In the genomic region with DNA sequence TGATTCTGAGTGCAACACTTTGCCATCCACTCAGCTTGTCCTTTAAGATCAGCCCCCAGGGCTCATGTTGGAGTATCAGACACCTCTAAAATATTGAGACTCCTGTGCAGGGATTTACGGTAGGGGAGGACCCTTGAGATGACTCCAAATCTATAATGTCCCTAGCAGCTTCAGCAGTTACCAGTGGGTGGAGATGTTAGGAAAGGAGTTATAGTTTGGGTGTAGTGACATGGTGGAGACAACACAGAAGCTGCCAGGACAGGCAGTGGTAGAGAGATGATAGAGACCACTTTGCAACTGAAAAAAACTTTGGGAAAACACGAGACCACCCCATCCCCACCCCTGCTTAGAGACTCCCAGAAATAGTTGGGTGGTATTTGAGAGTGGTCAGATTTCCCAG, we compare ENCODE assay signal across 17 cellular contexts. TPM values are rescaled to one million over a fixed set of nuclear protein-coding genes. Genes with fewer than 3 reads are reported as not detected.
DNase-seq lines count a peak whose midpoint lies in the region; ATAC-seq and TF ChIP-seq lines count a peak whose summit lies in the region.
"Had no signal": no experiment of that assay in that cellular context is flagged by ENCODE, and none has a peak within 500 bp of the region (broad histone marks: within the 10 kb centered on the region; RNA-seq: fewer than 3 reads in every experiment).

No MANE protein-coding gene starts in this region.

- H3K27ac ChIP-seq in DND-41 (ENCODE audit: low read length) = no peak overlapping the region
- H3K27ac ChIP-seq in IMR-90 (ENCODE audit: insufficient read depth, low read length) = no peak overlapping the region
- H3K27ac ChIP-seq in endodermal cell (ENCODE audit: low read depth, low read length) = no peak overlapping the region
- H3K27ac ChIP-seq: SJSA1 had no signal

- no peak overlapping the region for H3K56ac ChIP-seq in IMR-90 (ENCODE audit: extremely low read depth, insufficient read depth, low read length)

- H3K27me3 Mint-ChIP-seq in endodermal cell (ENCODE audit: insufficient read depth) = no peaks in the 10 kb centered on the region
- H3K27me3 Mint-ChIP-seq in osteocyte (ENCODE audit: unreplicated experiment) = no peaks in the 10 kb centered on the region

- no peak overlapping the region for H2AK9ac ChIP-seq in IMR-90 (replicated peaks; ENCODE audit: low read depth, low read length, poor library complexity)

- no peak overlapping the region for H3K23ac ChIP-seq in IMR-90 (ENCODE audit: low read depth, low read length)

- TF ChIP-seq CTCF in DND-41 (IDR thresholded peaks at IDR 0.05; ENCODE audit: borderline replicate concordance, extremely low read depth, low read length, poor library complexity, severe bottlenecking) = no peak
- TF ChIP-seq CTCF in IMR-90 (conservative IDR thresholded peaks at IDR 0.05; ENCODE audit: low read depth, low read length) = no peak
- peak; percentile 27 for TF ChIP-seq CTCF in endodermal cell (conservative IDR thresholded peaks at IDR 0.05)
- no peak for TF ChIP-seq CTCF in osteocyte (IDR thresholded peaks at IDR 0.05)

- H3K36me3 ChIP-seq in DND-41 (ENCODE audit: insufficient read depth, low read length) (no peaks in the 10 kb centered on the region), IMR-90 (ENCODE audit: control insufficient read depth, insufficient read depth, low read length) (no peaks in the 10 kb centered on the region), endodermal cell (ENCODE audit: control insufficient read depth, insufficient read depth, low read length) (no peaks in the 10 kb centered on the region)
- H3K36me3 ChIP-seq: SJSA1 had no signal

- no peak overlapping the region for H3K18ac ChIP-seq in IMR-90 (ENCODE audit: low read depth, low read length)

- H3K4me3 ChIP-seq in DND-41 (ENCODE audit: low read depth in 1 of 2, low read length in 2 of 2) = no peak overlapping the region
- H3K4me3 ChIP-seq in IMR-90 (ENCODE audit: insufficient read depth, low read depth, low read length) = no peak overlapping the region
- H3K4me3 ChIP-seq in endodermal cell (ENCODE audit: low read length) = no peak overlapping the region
- H3K4me3 ChIP-seq: GM23338, SJSA1 had no signal

- no peaks in the 10 kb centered on the region for H3K4me1 ChIP-seq in DND-41 (ENCODE audit: insufficient read depth, low read length)
- peaks cover 2% of the 10 kb centered on the region; the same call in 1 of the 2 replicates for H3K4me1 ChIP-seq in IMR-90 (ENCODE audit: control insufficient read depth, insufficient read depth, low read length)
- H3K4me1 ChIP-seq in endodermal cell (ENCODE audit: control insufficient read depth, insufficient read depth, low read length) = no peaks in the 10 kb centered on the region

- no peaks in the 10 kb centered on the region for H3K79me1 ChIP-seq in IMR-90 (ENCODE audit: low read depth in 1 of 2, low read length in 2 of 2)

- H3K4me3 Mint-ChIP-seq in endodermal cell = no peak overlapping the region
- no peak overlapping the region for H3K4me3 Mint-ChIP-seq in osteocyte (ENCODE audit: unreplicated experiment)
- H3K4me3 Mint-ChIP-seq: CD14-positive monocyte, GM23338 had no signal

- no peak overlapping the region for H3K4me2 ChIP-seq in DND-41 (ENCODE audit: insufficient read depth, low read length)
- no peak overlapping the region for H3K4me2 ChIP-seq in IMR-90 (ENCODE audit: low read depth, low read length)
- H3K4me2 ChIP-seq: GM23338 had no signal

- CTCF ChIA-PET in IMR-90 (lab: Yijun Ruan, JAX) = no interaction called here

- H3K9ac ChIP-seq in DND-41 (ENCODE audit: low read depth, low read length) (no peak overlapping the region), IMR-90 (ENCODE audit: low read depth, low read length) (no peak overlapping the region), endodermal cell (ENCODE audit: extremely low read depth, low read length, poor library complexity, severe bottlenecking) (no peak overlapping the region)

- no peak for TF ChIP-seq RAD21 in IMR-90 (IDR thresholded peaks at IDR 0.05; ENCODE audit: low read length)

- no peak overlapping the region; a peak in 1 of 4 replicates for H4K8ac ChIP-seq in IMR-90 (ENCODE audit: low read depth in 2 of 2, low read length in 2 of 2)

- H2AK5ac ChIP-seq in IMR-90 (ENCODE audit: low read depth, low read length) = no peak overlapping the region

- no peak for TF ChIP-seq POLR2A in IMR-90 (IDR thresholded peaks at IDR 0.05; ENCODE audit: low read depth, low read length)

- peak overlapping the region; percentile 51; the same call in 1 of the 3 replicates for H2BK15ac ChIP-seq in IMR-90 (ENCODE audit: low read depth, low read length)

- H3K9me3 Mint-ChIP-seq in endodermal cell = peaks cover 7% of the 10 kb centered on the region
- no peaks in the 10 kb centered on the region for H3K9me3 Mint-ChIP-seq in osteocyte (ENCODE audit: unreplicated experiment)

- H3K27ac Mint-ChIP-seq in endodermal cell = no peak overlapping the region
- no peak overlapping the region for H3K27ac Mint-ChIP-seq in osteocyte (ENCODE audit: unreplicated experiment)
- H3K27ac Mint-ChIP-seq: CD14-positive monocyte, GM23338 had no signal

- H2BK5ac ChIP-seq in IMR-90 (ENCODE audit: low read depth, low read length, poor library complexity, severe bottlenecking) = no peak overlapping the region

- H2BK120ac ChIP-seq in IMR-90 (ENCODE audit: low read depth, low read length) = peak overlapping the region; percentile 68

- 0 out of 2 replicates have a peak overlapping the region, but pooled peaks have one; percentile 23 for H4K91ac ChIP-seq in IMR-90 (ENCODE audit: insufficient read depth, low read depth, low read length)

- WGBS in IMR-90 (ENCODE audit: extremely low coverage in 2 of 2, insufficient read length in 1 of 2), 2 experiments = no CpG with 5 or more reads among the region's 2 CpGs
- 74 to 83% methylated on average over 1 of the region's 2 CpGs for WGBS in endodermal cell (ENCODE audit: insufficient coverage in 1 of 2, insufficient read length in 1 of 2), 2 experiments

- H4K5ac ChIP-seq in IMR-90 (ENCODE audit: low read depth, low read length) = no peak overlapping the region

- no peak for DNase-seq in DND-41
- DNase-seq in IMR-90 = no peak
- DNase-seq in endodermal cell = no peak
- DNase-seq in osteocyte (ENCODE audit: extremely low spot score, unreplicated experiment) = peak; percentile 23
- DNase-seq in SHP77 treated with DMSO at 0.1 percent for 48 hours (lab: John Stamatoyannopoulos, UW) = no peak
- DNase-seq: DMS 273 treated with DMSO at 0.1 percent for 48 hours, HCEC 1CT, KBM-7, MV-4-11, NCI-H187 treated with DMSO at 0.1 percent for 48 hours, NCI-H226, NCI-H82 had no signal

- ATAC-seq in DND-41 (ENCODE audit: insufficient read depth, low read depth) = 0 out of 3 replicates have a peak, but pooled peaks have one; percentile 33
- ATAC-seq in IMR-90 (ENCODE audit: low read depth) = no peak
- no peak for ATAC-seq in GM19395 (IDR thresholded peaks at IDR 0.05; ENCODE audit: unreplicated experiment)
- ATAC-seq in HG03095 (IDR thresholded peaks at IDR 0.05; ENCODE audit: unreplicated experiment) = no peak
- ATAC-seq: GM23338 had no signal

- POLR2A ChIA-PET in IMR-90 (lab: Charles Lee; ENCODE audit: unreplicated experiment) = no interaction called here

- no peaks in the 10 kb centered on the region for H3K9me1 ChIP-seq in IMR-90 (ENCODE audit: insufficient read depth, low read length)

- no TSS peak for BruUV-seq in IMR-90 (replicated peaks; lab: Mats Ljungman, UMichigan)

- in situ Hi-C loops in IMR-90 (cut with MboI; ENCODE audit: low sequenced_read_pairs) = no loop called here

- dilution Hi-C loops in IMR-90 (cut with HindIII; ENCODE audit: low sequenced_read_pairs, unreplicated experiment) = no loop called here

- H3K79me2 ChIP-seq in DND-41 (ENCODE audit: insufficient read depth, low read length) = no peaks in the 10 kb centered on the region

- no peaks in the 10 kb centered on the region for H4K20me1 ChIP-seq in DND-41 (ENCODE audit: insufficient read depth, low read length)
- no peaks in the 10 kb centered on the region for H4K20me1 ChIP-seq in IMR-90 (ENCODE audit: insufficient read depth, low read length)

- 0 out of 2 replicates have a peak overlapping the region, but pooled peaks have one; percentile 12 for H3K4ac ChIP-seq in IMR-90 (ENCODE audit: low read depth, low read length)

- H3K27me3 ChIP-seq in DND-41 (ENCODE audit: insufficient read depth, low read length, poor library complexity) (no peaks in the 10 kb centered on the region), IMR-90 (ENCODE audit: control insufficient read depth, insufficient read depth, low read length) (no peaks in the 10 kb centered on the region), endodermal cell (ENCODE audit: control insufficient read depth, insufficient read depth, low read length, poor library complexity, severe bottlenecking) (no peaks in the 10 kb centered on the region)
- H3K27me3 ChIP-seq: SJSA1 had no signal

- intact Hi-C loops in IMR-90 (cut with micrococcal nuclease) = no loop called here

- H2BK20ac ChIP-seq in IMR-90 (ENCODE audit: low read depth, low read length) = peak overlapping the region; percentile 81; the same call in 1 of the 2 replicates

- no peak overlapping the region for H3K14ac ChIP-seq in IMR-90 (replicated peaks; ENCODE audit: low read depth, low read length)

- no peaks in the 10 kb centered on the region for H3K36me3 Mint-ChIP-seq in endodermal cell (ENCODE audit: low read depth)
- no peaks in the 10 kb centered on the region for H3K36me3 Mint-ChIP-seq in osteocyte (ENCODE audit: unreplicated experiment)
- H3K36me3 Mint-ChIP-seq: CD14-positive monocyte had no signal

- no peaks in the 10 kb centered on the region for H3K9me3 ChIP-seq in DND-41 (ENCODE audit: insufficient read depth, low read length, severe bottlenecking)
- no peaks in the 10 kb centered on the region for H3K9me3 ChIP-seq in IMR-90 (ENCODE audit: control insufficient read depth, insufficient read depth, low read length)
- H3K9me3 ChIP-seq in endodermal cell (ENCODE audit: control insufficient read depth, low read length) = no peaks in the 10 kb centered on the region
- H3K9me3 ChIP-seq: SJSA1 had no signal

- H3K4me1 Mint-ChIP-seq in endodermal cell (no peaks in the 10 kb centered on the region), osteocyte (ENCODE audit: unreplicated experiment) (peaks cover 22% of the 10 kb centered on the region)
- H3K4me1 Mint-ChIP-seq: GM23338 had no signal

- no peak overlapping the region for H2AFZ ChIP-seq in DND-41 (ENCODE audit: low read depth, low read length)
- H2AFZ ChIP-seq in IMR-90 (replicated peaks; ENCODE audit: low read length, poor library complexity) = peak overlapping the region; percentile 35
- H2AFZ ChIP-seq: GM23338 had no signal

TF ChIP-seq in IMR-90, 13 proteins besides CTCF, POLR2A, EP300 and RAD21 (continues in another document):
- TF ChIP-seq BHLHE40 (IDR thresholded peaks at IDR 0.05; ENCODE audit: low read depth, low read length) (no peak), MAFK (IDR thresholded peaks at IDR 0.05; ENCODE audit: low read depth, low read length) (no peak), FOS (IDR thresholded peaks at IDR 0.05; ENCODE audit: low read depth, low read length) (no peak)

RNA-seq across cellular contexts. Expression of gene GSK3B, which starts 43.3 kb away (rescaled TPM):
- total RNA-seq in IMR-90 (2012; rRNA removed) (33.2 and 39.7 TPM in 2 replicates), endodermal cell (10 to 100 TPM; 57.3 to 59.8 TPM), osteocyte (80.0 and 84.8 TPM in 2 replicates)
- 19.2 and 21.4 TPM in 2 replicates for polyA plus RNA-seq in IMR-90 (2012; rRNA removed)
- 5.4 and 7.8 TPM in 2 replicates for polyA plus RNA-seq in IMR-90 (2012; cell fraction: cytosol; rRNA removed)
- 2.7 and 13.0 TPM in 2 replicates for polyA plus RNA-seq in IMR-90 (2012; cell fraction: nucleus; rRNA removed; ENCODE audit: low replicate concordance)
- 53.6 TPM for polyA plus RNA-seq in endodermal cell (2013, experiment 1 of 2)
- polyA plus RNA-seq in endodermal cell (2013, experiment 2 of 2) = 47.3 TPM
